21 cellular contexts compared by ENCODE assay signal in genomic region chr3:127709320-127710060, GRCh38. TPM values are rescaled to one million over a fixed set of nuclear protein-coding genes. Genes with fewer than 3 reads are reported as not detected.
A peak's percentile ranks its signal among the peaks of the same experiment; 100 is the strongest.
DNase-seq lines count a peak whose midpoint lies in the region; ATAC-seq and TF ChIP-seq lines count a peak whose summit lies in the region.
"Had no signal": no experiment of that assay in that cellular context is flagged by ENCODE, and none has a peak within 500 bp of the region (broad histone marks: within the 10 kb centered on the region; RNA-seq: fewer than 3 reads in every experiment).

No MANE protein-coding gene starts in this region.

- intact Hi-C loops in left ventricle myocardium inferior (cut with micrococcal nuclease): no loop called here
- intact Hi-C loops in Right ventricle myocardium superior (cut with DNase I): no loop called here
- intact Hi-C loops in OCI-LY7 (cut with micrococcal nuclease; ENCODE audit: unreplicated experiment): no loop called here

- TF ChIP-seq CTCF in left ventricle myocardium inferior (IDR thresholded peaks at IDR 0.05; ENCODE audit: borderline replicate concordance) (no peak), fibroblast of lung (conservative IDR thresholded peaks at IDR 0.05 in 1 of 2, IDR thresholded peaks at IDR 0.05 in 1 of 2; ENCODE audit: low read depth in 1 of 2, low read length in 2 of 2) (no peak), osteoblast (IDR thresholded peaks at IDR 0.05; ENCODE audit: extremely low read depth, low read depth, low read length) (no peak), OCI-LY7 (conservative IDR thresholded peaks at IDR 0.05; ENCODE audit: low read length) (no peak), GM10266 (IDR thresholded peaks at IDR 0.05; ENCODE audit: control insufficient read depth, insufficient read depth, low read depth, missing control alignments) (no peak)

- H2AFZ ChIP-seq in fibroblast of lung (ENCODE audit: low read length): no peak overlapping the region
- H2AFZ ChIP-seq in osteoblast (ENCODE audit: low read length): no peak overlapping the region
- no peak overlapping the region for H2AFZ ChIP-seq in OCI-LY7 (ENCODE audit: low read length)

- no peaks in the 10 kb centered on the region for H3K27me3 ChIP-seq in left ventricle myocardium inferior (ENCODE audit: low read depth)
- no peaks in the 10 kb centered on the region for H3K27me3 ChIP-seq in fibroblast of lung (ENCODE audit: control insufficient read depth, insufficient read depth, low read length)
- H3K27me3 ChIP-seq in osteoblast (ENCODE audit: insufficient read depth, low read length): no peaks in the 10 kb centered on the region
- H3K27me3 ChIP-seq: brain microvascular endothelial cell had no signal

- H3K79me2 ChIP-seq in fibroblast of lung (ENCODE audit: control insufficient read depth, insufficient read depth, low read length) (no peaks in the 10 kb centered on the region), osteoblast (ENCODE audit: insufficient read depth, low read length) (no peaks in the 10 kb centered on the region), OCI-LY7 (ENCODE audit: insufficient read depth, low read depth, low read length) (no peaks in the 10 kb centered on the region)

- DNase-seq in left ventricle myocardium inferior: no peak
- no peak for DNase-seq in Right ventricle myocardium superior
- peak; percentile 31 to 39 for DNase-seq in fibroblast of lung (ENCODE audit: low read depth in 2 of 2)
- peak; percentile 83 for DNase-seq in osteoblast (ENCODE audit: insufficient read length, low spot score, missing footprints)
- no peak for DNase-seq in OCI-LY7 (ENCODE audit: low spot score)
- DNase-seq in GM10266 (ENCODE audit: extremely low spot score): no peak
- DNase-seq: activated CD4-positive, alpha-beta T cell treated with anti-CD3 and anti-CD28 coated beads, Interleukin-2, amount 50 U/mL, for 4 hours; brain microvascular endothelial cell; DMS79; mesendoderm; NCI-H1048; NCI-H524; SHP77; T-helper 1 cell; trophoblast cell had no signal

- CTCF ChIA-PET in OCI-LY7 (lab: Charles Lee; ENCODE audit: unreplicated experiment): no interaction called here

- H3K4me3 ChIP-seq in left ventricle myocardium inferior: no peak overlapping the region
- H3K4me3 ChIP-seq in fibroblast of lung (replicated peaks in 1 of 4; ENCODE audit: control extremely low read depth in 1 of 4, insufficient read depth in 1 of 4, low read depth in 3 of 4, low read length in 4 of 4): no peak overlapping the region
- no peak overlapping the region for H3K4me3 ChIP-seq in osteoblast (ENCODE audit: insufficient read depth, low read length)
- no peak overlapping the region for H3K4me3 ChIP-seq in OCI-LY7 (ENCODE audit: low read depth, low read length, poor library complexity, severe bottlenecking)
- H3K4me3 ChIP-seq: HAP-1 had no signal

- H3K4me2 ChIP-seq in fibroblast of lung (ENCODE audit: extremely low read depth, insufficient read depth, low read length): no peak overlapping the region
- no peak overlapping the region for H3K4me2 ChIP-seq in osteoblast (ENCODE audit: insufficient read depth, low read length)
- no peak overlapping the region for H3K4me2 ChIP-seq in OCI-LY7 (ENCODE audit: low read length)

- H4K20me1 ChIP-seq in fibroblast of lung (ENCODE audit: control insufficient read depth, extremely low read depth, insufficient read depth, low read length): no peaks in the 10 kb centered on the region
- no peaks in the 10 kb centered on the region for H4K20me1 ChIP-seq in osteoblast (ENCODE audit: insufficient read depth, low read length)
- no peaks in the 10 kb centered on the region for H4K20me1 ChIP-seq in OCI-LY7 (ENCODE audit: insufficient read depth, low read length)

- peaks cover 87% of the 10 kb centered on the region for H3K4me1 ChIP-seq in left ventricle myocardium inferior
- H3K4me1 ChIP-seq in fibroblast of lung (ENCODE audit: control insufficient read depth, extremely low read depth, insufficient read depth, low read length): no peaks in the 10 kb centered on the region
- H3K4me1 ChIP-seq in osteoblast (ENCODE audit: insufficient read depth, low read length): peaks cover 6% of the 10 kb centered on the region
- H3K4me1 ChIP-seq in OCI-LY7 (ENCODE audit: insufficient read depth, low read length, poor library complexity, severe bottlenecking): no peaks in the 10 kb centered on the region
- H3K4me1 ChIP-seq: HAP-1 had no signal

- no TSS peak for BruUV-seq in OCI-LY7 (replicated peaks; lab: Mats Ljungman, UMichigan)

- H3K36me3 ChIP-seq in left ventricle myocardium inferior (peaks cover 15% of the 10 kb centered on the region), fibroblast of lung (ENCODE audit: control insufficient read depth, insufficient read depth, low read length) (peaks cover 5% of the 10 kb centered on the region), osteoblast (ENCODE audit: insufficient read depth, low read length) (peaks cover 2% of the 10 kb centered on the region), OCI-LY7 (ENCODE audit: insufficient read depth, low read length) (peaks cover 55% of the 10 kb centered on the region)
- H3K36me3 ChIP-seq: brain microvascular endothelial cell, HAP-1 had no signal

- ATAC-seq in Right ventricle myocardium superior (ENCODE audit: poor library complexity) (no peak), GM19395 (IDR thresholded peaks at IDR 0.05; ENCODE audit: unreplicated experiment) (no peak), GM19455 (IDR thresholded peaks at IDR 0.05; ENCODE audit: unreplicated experiment) (no peak)
- ATAC-seq: esophagus mucosa; stimulated activated memory B cell treated with anti-CD40 and anti-IgM and Interleukin-4, amounts not matched to agents 10 μg/mL and 1 μg/mL and 100 μg/mL, for 72 hours had no signal

- H3K9me3 ChIP-seq in left ventricle myocardium inferior (replicated peaks): no peaks in the 10 kb centered on the region
- no peaks in the 10 kb centered on the region for H3K9me3 ChIP-seq in fibroblast of lung (ENCODE audit: control insufficient read depth, insufficient read depth, low read depth, low read length)
- H3K9me3 ChIP-seq in osteoblast (ENCODE audit: low read depth, low read length): no peaks in the 10 kb centered on the region
- no peaks in the 10 kb centered on the region for H3K9me3 ChIP-seq in OCI-LY7 (ENCODE audit: low read length)
- H3K9me3 ChIP-seq: HAP-1 had no signal

- H3K27ac ChIP-seq in left ventricle myocardium inferior (replicated peaks): peak overlapping the region; percentile 96
- no peak overlapping the region for H3K27ac ChIP-seq in fibroblast of lung (ENCODE audit: insufficient read depth, low read length)
- H3K27ac ChIP-seq in osteoblast (ENCODE audit: low read depth, low read length): peak overlapping the region; percentile 1
- no peak overlapping the region for H3K27ac ChIP-seq in OCI-LY7 (ENCODE audit: low read depth, low read length, poor library complexity, severe bottlenecking)
- H3K27ac ChIP-seq: brain microvascular endothelial cell, HL-60 had no signal

- no peaks in the 10 kb centered on the region for H3K9me2 ChIP-seq in OCI-LY7 (ENCODE audit: insufficient read depth, low read length)

- POLR2A ChIA-PET in OCI-LY7 (lab: Charles Lee): no interaction called here

- no peak overlapping the region for H3K9ac ChIP-seq in fibroblast of lung (ENCODE audit: insufficient read depth, low read length)

RNA-seq across cellular contexts. Expression of gene ABTB1, which starts 36.7 kb away (rescaled TPM):
- total RNA-seq in left ventricle myocardium inferior (29.9 TPM), Right ventricle myocardium superior (33.0 TPM), fibroblast of lung (8.2 and 15.5 TPM in 2 replicates), osteoblast (14.7 and 17.7 TPM in 2 replicates), OCI-LY7 (2022) (14.0 and 14.5 TPM in 2 replicates)
- 7.9 and 11.8 TPM in 2 replicates for polyA plus RNA-seq in fibroblast of lung
- 10.2 and 12.5 TPM in 2 replicates for polyA plus RNA-seq in fibroblast of lung (2012)
- polyA minus RNA-seq in fibroblast of lung (ENCODE audit: low replicate concordance): 16.0 and 39.9 TPM in 2 replicates
- total RNA-seq in OCI-LY7 (2014; rRNA removed; shearing (Covaris generic)): 4.4 and 9.1 TPM in 2 replicates

Comparison
In these comparisons a context has a peak if more than half of its experiments do, and no peak if none do; other contexts are left out.
1. DNase-seq: peak in fibroblast of lung (2 of 2) and osteoblast (single experiment); none in left ventricle myocardium inferior (single experiment), Right ventricle myocardium superior (single experiment), OCI-LY7 (single experiment) and GM10266 (single experiment).
2. H3K27ac ChIP-seq: peak in left ventricle myocardium inferior (single experiment) and osteoblast (single experiment); none in fibroblast of lung (single experiment) and OCI-LY7 (single experiment).